Comparison of ENCODE assay signal across 1 cellular context in the genomic region with DNA sequence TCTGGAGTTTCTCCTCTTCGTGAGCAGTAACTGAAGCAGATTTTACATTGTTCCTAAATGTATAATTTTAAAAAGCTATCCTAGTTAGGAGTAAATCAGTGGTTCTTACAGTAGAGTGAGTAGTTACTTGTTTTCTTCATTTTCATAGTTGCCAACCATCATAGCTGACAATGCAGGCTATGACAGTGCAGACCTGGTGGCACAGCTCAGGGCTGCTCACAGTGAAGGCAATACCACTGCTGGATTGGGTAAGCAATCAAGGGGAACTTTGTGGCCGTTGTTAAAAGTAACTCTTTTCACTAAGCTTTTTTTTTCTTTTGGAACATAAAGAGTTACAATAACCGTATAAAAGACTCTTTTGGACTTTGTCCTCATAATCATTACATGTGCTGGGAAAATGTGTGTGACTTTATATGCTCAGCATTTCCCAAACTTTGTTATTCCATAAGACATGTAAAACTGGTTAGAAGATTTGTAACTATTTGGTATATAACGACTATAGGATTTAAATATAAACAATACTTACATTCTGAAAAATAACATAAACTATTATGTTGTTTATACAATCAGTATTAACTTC.
A peak's percentile ranks its signal among the peaks of the same experiment; 100 is the strongest.
TF ChIP-seq lines count a peak whose summit lies in the region.

No MANE protein-coding gene starts in this region.

TF ChIP-seq in liver, 16 proteins besides CTCF, POLR2A, EP300 and RAD21 (continued from another document):
- TF ChIP-seq, protein P1, sequence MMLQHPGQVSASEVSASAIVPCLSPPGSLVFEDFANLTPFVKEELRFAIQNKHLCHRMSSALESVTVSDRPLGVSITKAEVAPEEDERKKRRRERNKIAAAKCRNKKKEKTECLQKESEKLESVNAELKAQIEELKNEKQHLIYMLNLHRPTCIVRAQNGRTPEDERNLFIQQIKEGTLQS (IDR thresholded peaks at IDR 0.05): no peak
- TF ChIP-seq FOXA2 (IDR thresholded peaks at IDR 0.05) (no peak), SP1 (IDR thresholded peaks at IDR 0.05) (peak; percentile 15), TAF1 (conservative IDR thresholded peaks at IDR 0.05) (no peak)
- TF ChIP-seq, protein P2, sequence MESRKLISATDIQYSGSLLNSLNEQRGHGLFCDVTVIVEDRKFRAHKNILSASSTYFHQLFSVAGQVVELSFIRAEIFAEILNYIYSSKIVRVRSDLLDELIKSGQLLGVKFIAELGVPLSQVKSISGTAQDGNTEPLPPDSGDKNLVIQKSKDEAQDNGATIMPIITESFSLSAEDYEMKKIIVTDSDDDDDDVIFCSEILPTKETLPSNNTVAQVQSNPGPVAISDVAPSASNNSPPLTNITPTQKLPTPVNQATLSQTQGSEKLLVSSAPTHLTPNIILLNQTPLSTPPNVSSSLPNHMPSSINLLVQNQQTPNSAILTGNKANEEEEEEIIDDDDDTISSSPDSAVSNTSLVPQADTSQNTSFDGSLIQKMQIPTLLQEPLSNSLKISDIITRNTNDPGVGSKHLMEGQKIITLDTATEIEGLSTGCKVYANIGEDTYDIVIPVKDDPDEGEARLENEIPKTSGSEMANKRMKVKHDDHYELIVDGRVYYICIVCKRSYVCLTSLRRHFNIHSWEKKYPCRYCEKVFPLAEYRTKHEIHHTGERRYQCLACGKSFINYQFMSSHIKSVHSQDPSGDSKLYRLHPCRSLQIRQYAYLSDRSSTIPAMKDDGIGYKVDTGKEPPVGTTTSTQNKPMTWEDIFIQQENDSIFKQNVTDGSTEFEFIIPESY (IDR thresholded peaks at IDR 0.05): no peak
